ENCODE assay signal across 24 cellular contexts in the genomic region with DNA sequence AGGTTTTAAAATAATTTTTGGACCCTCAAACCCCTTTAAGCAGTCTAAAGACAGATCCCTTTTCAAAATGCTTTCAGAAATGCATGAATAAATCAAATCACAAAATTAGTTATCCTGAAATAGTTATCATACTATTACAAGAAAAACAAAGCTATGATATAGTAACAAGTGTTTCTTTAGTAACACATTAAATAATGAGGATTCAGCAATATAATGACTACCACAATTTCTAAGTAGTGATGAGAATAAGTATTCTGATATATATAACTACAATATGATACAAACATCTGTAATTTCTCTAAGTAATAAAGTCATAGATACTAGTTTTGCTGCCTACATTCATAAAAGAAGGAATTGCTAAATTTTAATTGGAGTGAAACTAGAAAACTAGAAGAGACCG.
"Had no signal": no experiment of that assay in that cellular context is flagged by ENCODE, and none has a peak within 500 bp of the region (broad histone marks: within the 10 kb centered on the region; RNA-seq: fewer than 3 reads in every experiment).

No MANE protein-coding gene starts in this region.

- H3K9me3 Mint-ChIP-seq: naive B cell had no signal

- H3K27me3 Mint-ChIP-seq: naive B cell; naive thymus-derived CD8-positive, alpha-beta T cell had no signal

- H3K4me3 Mint-ChIP-seq: mesothelial cell of epicardium; naive B cell; naive thymus-derived CD8-positive, alpha-beta T cell had no signal

- H3K27ac Mint-ChIP-seq: mesothelial cell of epicardium, naive B cell had no signal

- H3K27ac ChIP-seq: coronary artery, dorsolateral prefrontal cortex, epithelial cell of prostate, esophagus squamous epithelium, gastrocnemius medialis, heart right ventricle, left lung, lower lobe of right lung had no signal

- H3K4me1 ChIP-seq: esophagus squamous epithelium, gastrocnemius medialis, left lung, lower lobe of right lung had no signal

- H3K4me3 ChIP-seq: coronary artery, esophagus squamous epithelium, gastrocnemius medialis, heart right ventricle, left lung, lower lobe of right lung, mucosa of descending colon had no signal

- H3K27me3 ChIP-seq: dorsolateral prefrontal cortex, esophagus squamous epithelium, gastrocnemius medialis, heart right ventricle, left lung had no signal

- DNase-seq: dermis blood vessel endothelial cell; dorsolateral prefrontal cortex; effector CD4-positive, alpha-beta T cell; effector memory CD4-positive, alpha-beta T cell; erythroblast; esophagus squamous epithelium; foreskin fibroblast; foreskin melanocyte; gastrocnemius medialis; glutamatergic neuron; head of caudate nucleus; heart right ventricle; left cardiac atrium; left lung; left ventricle myocardium superior; lower lobe of right lung; mesenchymal stem cell; mucosa of descending colon; naive B cell; naive thymus-derived CD8-positive, alpha-beta T cell had no signal

- H3K9me3 ChIP-seq: esophagus squamous epithelium, gastrocnemius medialis, heart right ventricle, left lung, lower lobe of right lung, mucosa of descending colon had no signal

- ATAC-seq: esophagus mucosa; gastrocnemius medialis; heart right ventricle; left cardiac atrium; left lung; left ventricle myocardium superior; lower lobe of right lung; mucosa of descending colon; naive thymus-derived CD8-positive, alpha-beta T cell had no signal

- H3K36me3 ChIP-seq: esophagus squamous epithelium, gastrocnemius medialis, left lung, lower lobe of right lung had no signal
